Comparison of ENCODE assay signal across 29 cellular contexts in genomic region chr5:180533845-180534244, GRCh38. TPM values are rescaled to one million over a fixed set of nuclear protein-coding genes. Genes with fewer than 3 reads are reported as not detected.
"Had no signal": no experiment of that assay in that cellular context is flagged by ENCODE, and none has a peak within 500 bp of the region (broad histone marks: within the 10 kb centered on the region; RNA-seq: fewer than 3 reads in every experiment).

No MANE protein-coding gene starts in this region.

- H3K9me3 Mint-ChIP-seq: stimulated activated naive B cell treated with anti-CD40 and anti-IgM and Interleukin-4, amounts not matched to agents 10 μg/mL and 1 μg/mL and 100 μg/mL, for 72 hours; stimulated activated naive CD8-positive, alpha-beta T cell treated with anti-CD3 and anti-CD28 coated beads, Interleukin-15, Interleukin-2, amounts not matched to agents 100 ng/mL and 50 ng/mL, for 24 hours had no signal

- H3K9me3 ChIP-seq: gastroesophageal sphincter, heart left ventricle, left lung, ovary, psoas muscle, sigmoid colon, thoracic aorta, tibial nerve, upper lobe of right lung, vagina had no signal

- H3K27ac ChIP-seq: dorsolateral prefrontal cortex, epithelial cell of prostate, gastroesophageal sphincter, heart left ventricle, hepatocyte, left lung, ovary, psoas muscle, sigmoid colon, thoracic aorta, tibial nerve, upper lobe of right lung, vagina had no signal

- H3K4me3 ChIP-seq: dorsolateral prefrontal cortex, gastroesophageal sphincter, heart left ventricle, hepatocyte, left lung, ovary, psoas muscle, sigmoid colon, thoracic aorta, tibial nerve, upper lobe of right lung, vagina had no signal

- H3K4me2 ChIP-seq: hepatocyte had no signal

- H3K36me3 ChIP-seq: ovary, thoracic aorta had no signal

- ATAC-seq: esophagus mucosa; gastroesophageal sphincter; heart left ventricle; left cardiac atrium; left lung; naive thymus-derived CD4-positive, alpha-beta T cell; psoas muscle; right cardiac atrium; stimulated activated naive B cell treated with anti-CD40 and anti-IgM and Interleukin-4, amounts not matched to agents 10 μg/mL and 1 μg/mL and 100 μg/mL, for 72 hours; upper lobe of right lung had no signal

- H2AFZ ChIP-seq: hepatocyte had no signal

- H3K27me3 Mint-ChIP-seq: naive thymus-derived CD4-positive, alpha-beta T cell; stimulated activated naive B cell treated with anti-CD40 and anti-IgM and Interleukin-4, amounts not matched to agents 10 μg/mL and 1 μg/mL and 100 μg/mL, for 72 hours; stimulated activated naive CD8-positive, alpha-beta T cell treated with anti-CD3 and anti-CD28 coated beads, Interleukin-15, Interleukin-2, amounts not matched to agents 100 ng/mL and 50 ng/mL, for 24 hours had no signal

- H3K4me3 Mint-ChIP-seq: endodermal cell; naive thymus-derived CD4-positive, alpha-beta T cell; nephron; stimulated activated naive B cell treated with anti-CD40 and anti-IgM and Interleukin-4, amounts not matched to agents 10 μg/mL and 1 μg/mL and 100 μg/mL, for 72 hours; stimulated activated naive CD8-positive, alpha-beta T cell treated with anti-CD3 and anti-CD28 coated beads, Interleukin-15, Interleukin-2, amounts not matched to agents 100 ng/mL and 50 ng/mL, for 24 hours had no signal

- H3K4me1 ChIP-seq: gastroesophageal sphincter, heart left ventricle, left lung, psoas muscle, sigmoid colon, tibial nerve, upper lobe of right lung, vagina had no signal

- H3K4me1 Mint-ChIP-seq: endodermal cell, nephron had no signal

- H3K27me3 ChIP-seq: dorsolateral prefrontal cortex, gastroesophageal sphincter, heart left ventricle, hepatocyte, left lung, ovary, sigmoid colon, tibial nerve, upper lobe of right lung, vagina had no signal

- H3K27ac Mint-ChIP-seq: endodermal cell; nephron; stimulated activated naive B cell treated with anti-CD40 and anti-IgM and Interleukin-4, amounts not matched to agents 10 μg/mL and 1 μg/mL and 100 μg/mL, for 72 hours; stimulated activated naive CD8-positive, alpha-beta T cell treated with anti-CD3 and anti-CD28 coated beads, Interleukin-15, Interleukin-2, amounts not matched to agents 100 ng/mL and 50 ng/mL, for 24 hours had no signal

- DNase-seq: dorsolateral prefrontal cortex; effector CD4-positive, alpha-beta T cell; endodermal cell; foreskin fibroblast; heart left ventricle; kidney; left cardiac atrium; mesendoderm; midbrain; naive thymus-derived CD4-positive, alpha-beta T cell; occipital lobe; ovary; psoas muscle; right cardiac atrium; sigmoid colon; stimulated activated CD4-positive, alpha-beta T cell treated with anti-CD3 and anti-CD28 coated beads, Interleukin-4, amount 100 ng/mL, for 4 hours; stimulated activated naive B cell treated with anti-CD40 and anti-IgM and Interleukin-4, amounts not matched to agents 10 μg/mL and 1 μg/mL and 100 μg/mL, for 72 hours; upper lobe of right lung had no signal

RNA-seq across cellular contexts. Expression of gene SCGB3A1, which starts 57.5 kb away (rescaled TPM):
- total RNA-seq: hepatocyte, left cardiac atrium, occipital lobe, renal cortical epithelial cell, right cardiac atrium, sigmoid colon, thoracic aorta, tibial nerve, vagina had no signal
- polyA plus RNA-seq: hepatocyte; naive thymus-derived CD4-positive, alpha-beta T cell; psoas muscle; right cardiac atrium had no signal
